Comparison of ENCODE assay signal across 11 cellular contexts in the genomic region with DNA sequence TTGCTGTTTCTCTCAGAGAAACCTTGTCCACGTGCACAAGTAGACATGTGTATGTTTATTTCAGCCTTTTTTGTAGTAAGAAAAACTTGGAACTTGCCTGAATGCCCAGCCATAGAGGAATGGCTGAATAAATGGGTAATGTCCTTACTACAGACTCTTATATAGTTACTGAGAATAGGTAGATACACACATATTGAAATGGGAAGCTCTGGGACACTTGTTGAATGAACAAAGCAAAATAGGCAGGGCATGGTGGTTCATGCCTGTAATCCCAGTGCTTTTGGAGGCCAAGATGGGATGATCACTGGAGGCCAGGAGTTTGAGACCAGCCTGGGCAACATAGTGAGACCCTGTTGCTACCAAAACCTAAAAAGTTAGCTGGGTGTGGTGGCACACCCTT. TPM values are rescaled to one million over a fixed set of nuclear protein-coding genes. Genes with fewer than 3 reads are reported as not detected.
A peak's percentile ranks its signal among the peaks of the same experiment; 100 is the strongest.
DNase-seq lines count a peak whose midpoint lies in the region; ATAC-seq, FAIRE-seq and TF ChIP-seq lines count a peak whose summit lies in the region.
"Had no signal": no experiment of that assay in that cellular context is flagged by ENCODE, and none has a peak within 500 bp of the region (broad histone marks: within the 10 kb centered on the region; RNA-seq: fewer than 3 reads in every experiment).

No MANE protein-coding gene starts in this region.

- ATAC-seq in natural killer cell (no peak), GM19452 (IDR thresholded peaks at IDR 0.05; ENCODE audit: unreplicated experiment) (no peak), GM21737 (IDR thresholded peaks at IDR 0.05; ENCODE audit: unreplicated experiment) (no peak)

- peaks cover 19 to 44% (median 32%) of the 10 kb centered on the region in 4 donors for H3K4me1 Mint-ChIP-seq in CD4-positive, alpha-beta memory T cell
- H3K4me1 Mint-ChIP-seq in activated naive CD8-positive, alpha-beta T cell treated with anti-CD3 and anti-CD28 coated beads for 36 hours, result peaks cover 26% of the 10 kb centered on the region
- peaks cover 28 to 37% of the 10 kb centered on the region in 2 donors for H3K4me1 Mint-ChIP-seq in natural killer cell

- H3K27me3 Mint-ChIP-seq in CD4-positive, alpha-beta memory T cell, result no peaks in the 10 kb centered on the region
- H3K27me3 Mint-ChIP-seq in activated naive CD8-positive, alpha-beta T cell treated with anti-CD3 and anti-CD28 coated beads for 36 hours, result no peaks in the 10 kb centered on the region
- H3K27me3 Mint-ChIP-seq in natural killer cell (ENCODE audit: low read depth in 2 of 2), result no peaks in the 10 kb centered on the region

- peaks cover 25% of the 10 kb centered on the region for H3K36me3 ChIP-seq in CD4-positive, alpha-beta memory T cell (ENCODE audit: insufficient read depth, low read length)

- no peak overlapping the region for H3K27ac ChIP-seq in CD4-positive, alpha-beta memory T cell (ENCODE audit: low read depth, low read length)
- H3K27ac ChIP-seq: epithelial cell of prostate had no signal

- intact Hi-C loops in CD4-positive, alpha-beta memory T cell (cut with micrococcal nuclease), result loop anchor here (10.0 kb wide), 1 partner anchor 538 kb away; no protein-coding TSS in a partner anchor
- intact Hi-C loops in natural killer cell (cut with micrococcal nuclease), result no loop called here

- TF ChIP-seq CTCF in HFF-Myc (IDR thresholded peaks at IDR 0.05; ENCODE audit: low read depth, low read length, missing control alignments), result no peak
- no peak for TF ChIP-seq CTCF in natural killer cell (IDR thresholded peaks at IDR 0.05)

- H3K9me3 Mint-ChIP-seq in CD4-positive, alpha-beta memory T cell, result peaks cover 0 to 6% (median 0%) of the 10 kb centered on the region in 8 donors
- no peaks in the 10 kb centered on the region for H3K9me3 Mint-ChIP-seq in activated naive CD8-positive, alpha-beta T cell treated with anti-CD3 and anti-CD28 coated beads for 36 hours
- no peaks in the 10 kb centered on the region for H3K9me3 Mint-ChIP-seq in natural killer cell

- no peak overlapping the region for H3K4me3 ChIP-seq in CD4-positive, alpha-beta memory T cell (ENCODE audit: low read length in 2 of 2)
- H3K4me3 ChIP-seq in HFF-Myc (replicated peaks; ENCODE audit: low read depth, low read length), result peak overlapping the region; percentile 82

- DNase-seq in CD4-positive, alpha-beta memory T cell, result no peak
- DNase-seq in HFF-Myc (ENCODE audit: extremely low read depth, low read depth) (no peak), natural killer cell (no peak), HTR-8/SVneo (ENCODE audit: insufficient read length, low spot score) (no peak)
- DNase-seq in activated naive CD8-positive, alpha-beta T cell treated with anti-CD3 and anti-CD28 coated beads for 36 hours, result no peak
- DNase-seq: mesendoderm, NCI-H1694 treated with DMSO at 0.1 percent for 48 hours, NCI-H774 had no signal

- no peaks in the 10 kb centered on the region for H3K27me3 ChIP-seq in CD4-positive, alpha-beta memory T cell (ENCODE audit: insufficient read depth, low read length)

- H3K36me3 Mint-ChIP-seq in CD4-positive, alpha-beta memory T cell, result peaks cover 19 to 30% of the 10 kb centered on the region in 2 donors
- H3K36me3 Mint-ChIP-seq in activated naive CD8-positive, alpha-beta T cell treated with anti-CD3 and anti-CD28 coated beads for 36 hours, result peaks cover 16% of the 10 kb centered on the region
- no peaks in the 10 kb centered on the region for H3K36me3 Mint-ChIP-seq in natural killer cell

- POLR2A ChIA-PET in CD4-positive, alpha-beta memory T cell (lab: Charles Lee; ENCODE audit: partially characterized antibody), result interaction anchor here (0.7 to 10.0 kb wide), 4 partner anchors 17 to 85 kb away, joined by 3 to 315 read pairs (median 70); a partner anchor contains a TSS

- peaks cover 36% of the 10 kb centered on the region for H3K4me1 ChIP-seq in CD4-positive, alpha-beta memory T cell (ENCODE audit: insufficient read depth, low read length)

- FAIRE-seq in HTR-8/SVneo (lab: Jason Lieb, UNC), result no peak

- CTCF ChIA-PET in CD4-positive, alpha-beta memory T cell (lab: Charles Lee; ENCODE audit: partially characterized antibody), result interaction anchor here (8.8 to 10.3 kb wide), 2 partner anchors 20 to 33 kb away, joined by 155 to 344 read pairs; a partner anchor contains a TSS

- peak overlapping the region; percentile 62 to 97 (median 90) for H3K4me3 Mint-ChIP-seq in CD4-positive, alpha-beta memory T cell
- peak overlapping the region; percentile 86 for H3K4me3 Mint-ChIP-seq in activated naive CD8-positive, alpha-beta T cell treated with anti-CD3 and anti-CD28 coated beads for 36 hours
- H3K4me3 Mint-ChIP-seq in natural killer cell, result peak overlapping the region; percentile 93

- peak overlapping the region in 5 of 7 donors; percentile 52 to 87 (median 70) for H3K27ac Mint-ChIP-seq in CD4-positive, alpha-beta memory T cell
- H3K27ac Mint-ChIP-seq in activated naive CD8-positive, alpha-beta T cell treated with anti-CD3 and anti-CD28 coated beads for 36 hours, result no peak overlapping the region
- H3K27ac Mint-ChIP-seq in natural killer cell, result peak overlapping the region; percentile 89 to 91

- H3K9me3 ChIP-seq in CD4-positive, alpha-beta memory T cell (ENCODE audit: control insufficient read depth in 1 of 2, low read length in 2 of 2), result no peaks in the 10 kb centered on the region

RNA-seq across cellular contexts. Expression of a gene that starts 1.7 kb away (rescaled TPM):
- total RNA-seq in CD4-positive, alpha-beta memory T cell, result 10 to 100 TPM; 71.1 to 72.3 TPM
- polyA plus RNA-seq in CD4-positive, alpha-beta memory T cell, result 10 to 100 TPM; 41.7 to 68.9 TPM
- 10 to 100 TPM; 62.7 to 65.5 TPM for total RNA-seq in activated naive CD8-positive, alpha-beta T cell treated with anti-CD3 and anti-CD28 coated beads for 36 hours
- 10 to 100 TPM; 39.0 to 58.1 (median 51.5) TPM for total RNA-seq in natural killer cell

RNA-seq across cellular contexts. Expression of a gene that starts 4.5 kb away (rescaled TPM):
- 10 to 100 TPM; 27.4 to 28.3 TPM for total RNA-seq in CD4-positive, alpha-beta memory T cell
- polyA plus RNA-seq in CD4-positive, alpha-beta memory T cell, result 10 to 100 TPM; 34.6 to 38.7 TPM
- 10 to 100 TPM; 38.4 to 44.3 TPM for total RNA-seq in activated naive CD8-positive, alpha-beta T cell treated with anti-CD3 and anti-CD28 coated beads for 36 hours
- total RNA-seq in natural killer cell, result 10 to 100 TPM; 11.2 to 14.5 (median 12.1) TPM

RNA-seq across cellular contexts. Expression of a gene that starts 17.9 kb away (rescaled TPM):
- 10 to 100 TPM; 14.0 to 15.6 TPM for total RNA-seq in CD4-positive, alpha-beta memory T cell
- 1 to 10 TPM; 2.0 to 4.7 TPM for polyA plus RNA-seq in CD4-positive, alpha-beta memory T cell
- 10 to 100 TPM; 23.3 to 23.6 TPM for total RNA-seq in activated naive CD8-positive, alpha-beta T cell treated with anti-CD3 and anti-CD28 coated beads for 36 hours
- 1 to 10 TPM; 4.2 to 5.4 (median 5.1) TPM for total RNA-seq in natural killer cell

RNA-seq across cellular contexts. Expression of a gene that starts 33.7 kb away (rescaled TPM):
- 100 to 1,000 TPM; 123 to 126 TPM for total RNA-seq in CD4-positive, alpha-beta memory T cell
- polyA plus RNA-seq in CD4-positive, alpha-beta memory T cell, result 10 to 100 TPM in 1 of 2 donors, 1 to 10 TPM in 1; 1.3 to 12.2 TPM
- total RNA-seq in activated naive CD8-positive, alpha-beta T cell treated with anti-CD3 and anti-CD28 coated beads for 36 hours, result 10 to 100 TPM; 69.1 to 74.1 TPM
- total RNA-seq in natural killer cell, result 100 to 1,000 TPM; 158 to 200 (median 177) TPM

RNA-seq across cellular contexts. Expression of a gene that starts 52.5 kb away (rescaled TPM):
- total RNA-seq in CD4-positive, alpha-beta memory T cell, result 1 to 10 TPM; 2.3 to 3.0 TPM
- polyA plus RNA-seq in CD4-positive, alpha-beta memory T cell, result not detected
- 1 to 10 TPM; 2.1 to 2.5 TPM for total RNA-seq in activated naive CD8-positive, alpha-beta T cell treated with anti-CD3 and anti-CD28 coated beads for 36 hours
- total RNA-seq in natural killer cell, result 10 to 100 TPM; 35.8 to 70.3 (median 52.5) TPM
